ENCODE assay signal across 13 cellular contexts in genomic region chr9:90698874-90699440, GRCh38. TPM values are rescaled to one million over a fixed set of nuclear protein-coding genes. Genes with fewer than 3 reads are reported as not detected.
"Had no signal": no experiment of that assay in that cellular context is flagged by ENCODE, and none has a peak within 500 bp of the region (broad histone marks: within the 10 kb centered on the region; RNA-seq: fewer than 3 reads in every experiment).

No MANE protein-coding gene starts in this region.

- H3K4me1 ChIP-seq: adrenal gland, tibial artery had no signal

- DNase-seq: activated CD4-positive, alpha-beta T cell treated with anti-CD3 and anti-CD28 coated beads, Interleukin-2, amount 50 U/mL, for 1 hour; activated naive CD4-positive, alpha-beta T cell treated with anti-CD3 and anti-CD28 coated beads, Interleukin-2, amount 50 U/mL, for 16 hours; adrenal gland; central memory CD4-positive, alpha-beta T cell; effector CD4-positive, alpha-beta T cell; hypothalamus; naive thymus-derived CD4-positive, alpha-beta T cell; posterior cingulate gyrus; right cardiac atrium; T-helper 2 cell; tibial artery had no signal

- H3K4me3 ChIP-seq: adrenal gland, coronary artery, smooth muscle cell, tibial artery had no signal

- ATAC-seq: naive thymus-derived CD4-positive, alpha-beta T cell; right cardiac atrium had no signal

- H3K9me3 ChIP-seq: adrenal gland, tibial artery had no signal

- H3K27me3 ChIP-seq: adrenal gland, tibial artery had no signal

- H3K27ac ChIP-seq: adrenal gland, coronary artery, tibial artery had no signal

- H3K36me3 ChIP-seq: adrenal gland, tibial artery had no signal

- H3K4me2 ChIP-seq: smooth muscle cell had no signal

RNA-seq across cellular contexts. Expression of gene DIRAS2, which starts 56.3 kb away (rescaled TPM):
- total RNA-seq: naive thymus-derived CD4-positive, alpha-beta T cell; right cardiac atrium had no signal
- polyA plus RNA-seq: naive thymus-derived CD4-positive, alpha-beta T cell had no signal
